ENCODE assay signal across 32 cellular contexts in genomic region chr3:41464401-41464800, GRCh38.
DNase-seq lines count a peak whose midpoint lies in the region; ATAC-seq and TF ChIP-seq lines count a peak whose summit lies in the region.
"Had no signal": no experiment of that assay in that cellular context is flagged by ENCODE, and none has a peak within 500 bp of the region (broad histone marks: within the 10 kb centered on the region; RNA-seq: fewer than 3 reads in every experiment).

No MANE protein-coding gene starts in this region.

- no peak overlapping the region for H3K4ac ChIP-seq in IMR-90 (ENCODE audit: low read depth, low read length)

- H2BK20ac ChIP-seq in IMR-90 (ENCODE audit: low read depth, low read length): no peak overlapping the region

- peak; percentile 48 for ATAC-seq in IMR-90 (ENCODE audit: low read depth)
- ATAC-seq in foreskin keratinocyte: peak; percentile 44
- ATAC-seq: activated T-cell treated with anti-CD3 and anti-CD28 coated beads, Interleukin-2, amount 50 U/mL, for 72 hours; natural killer cell had no signal

- no peak overlapping the region for H3K56ac ChIP-seq in IMR-90 (ENCODE audit: extremely low read depth, insufficient read depth, low read length)

- intact Hi-C loops in IMR-90 (cut with micrococcal nuclease) (no loop called here), vagina (cut with DNase I) (no loop called here), spleen (cut with DNase I; ENCODE audit: low total_unique reads) (no loop called here)

- DNase-seq in IMR-90: peak; percentile 5
- peak; percentile 29 for DNase-seq in astrocyte of the hippocampus (ENCODE audit: low read depth, low spot score)
- DNase-seq in foreskin keratinocyte: peak in 1 of 2 donors; percentile 23
- DNase-seq in HEK293T (ENCODE audit: extremely low spot score): no peak
- no peak for DNase-seq in activated naive CD4-positive, alpha-beta T cell (lab: John Stamatoyannopoulos, UW)
- DNase-seq in vagina (ENCODE audit: extremely low spot score in 2 of 2): no peak
- DNase-seq in spleen: no peak
- DNase-seq: ACHN; activated B cell treated with CpG ODN at 0.5 μM for 24 hours; activated CD4-positive, alpha-beta T cell treated with anti-CD3 and anti-CD28 coated beads, Interleukin-2, amount 50 U/mL, for 1 hour; activated naive CD4-positive, alpha-beta T cell treated with anti-CD3 and anti-CD28 coated beads, Interleukin-2, amount 10 ng/mL, durations not matched to agents 7 days and 5 days; activated T-cell treated with anti-CD3 and anti-CD28 coated beads, Interleukin-2, amount 50 U/mL, for 72 hours; amygdala; Caco-2; DMS79 treated with DMSO at 0.1 percent for 48 hours; glutamatergic neuron; islet precursor cell; MM.1S; natural killer cell; NCI-H1417; NCI-H2081 treated with DMSO at 0.1 percent for 48 hours; NCI-H446; Right ventricle myocardium superior; small intestine; stimulated activated CD4-positive, alpha-beta T cell treated with anti-CD3 and anti-CD28 coated beads, Interleukin-2, amount 100 ng/mL, for 24 hours; stomach; SW 1271; T1000; tibial artery had no signal

- no CpG with 5 or more reads among the region's 2 CpGs for WGBS in IMR-90 (ENCODE audit: extremely low coverage in 2 of 2, insufficient read length in 1 of 2), 2 experiments
- 79 to 95% (median 85%) methylated on average over 2 of the region's 2 CpGs for WGBS in spleen, 5 donors

- H4K5ac ChIP-seq in IMR-90 (ENCODE audit: low read depth, low read length): no peak overlapping the region

- CTCF ChIA-PET in IMR-90 (lab: Yijun Ruan, JAX) (interaction anchor here (0.7 kb wide), 1 partner anchor 72 kb away, joined by 4 read pairs; no protein-coding TSS in a partner anchor), HEK293T (lab: Yijun Ruan, JAX) (no interaction called here)

- no peak overlapping the region for H4K8ac ChIP-seq in IMR-90 (ENCODE audit: low read depth in 2 of 2, low read length in 2 of 2)

- H3K23ac ChIP-seq in IMR-90 (ENCODE audit: low read depth, low read length): no peak overlapping the region

- TF ChIP-seq RAD21 in IMR-90 (IDR thresholded peaks at IDR 0.05; ENCODE audit: low read length): no peak

- no peak overlapping the region for H3K14ac ChIP-seq in IMR-90 (replicated peaks; ENCODE audit: low read depth, low read length)

- no peak overlapping the region for H2AK9ac ChIP-seq in IMR-90 (replicated peaks; ENCODE audit: low read depth, low read length, poor library complexity)

- H2AFZ ChIP-seq in IMR-90 (replicated peaks; ENCODE audit: low read length, poor library complexity): no peak overlapping the region

- H3K27me3 ChIP-seq in BLaER1 (no peaks in the 10 kb centered on the region), IMR-90 (ENCODE audit: control insufficient read depth, insufficient read depth, low read length) (no peaks in the 10 kb centered on the region), foreskin keratinocyte (no peaks in the 10 kb centered on the region), vagina (no peaks in the 10 kb centered on the region), spleen (replicated peaks in 1 of 7) (no peaks in the 10 kb centered on the region)
- H3K27me3 ChIP-seq: esophagus muscularis mucosa, stomach, tibial artery had no signal

- TF ChIP-seq CTCF in IMR-90 (conservative IDR thresholded peaks at IDR 0.05; ENCODE audit: low read depth, low read length): no peak
- TF ChIP-seq CTCF in foreskin keratinocyte (conservative IDR thresholded peaks at IDR 0.05): no peak
- TF ChIP-seq CTCF in vagina (IDR thresholded peaks at IDR 0.05): no peak
- no peak for TF ChIP-seq CTCF in spleen (IDR thresholded peaks at IDR 0.05 in 8 of 11, conservative IDR thresholded peaks at IDR 0.05 in 3 of 11)

- no peak for TF ChIP-seq POLR2A in IMR-90 (IDR thresholded peaks at IDR 0.05; ENCODE audit: low read depth, low read length)
- TF ChIP-seq POLR2A in vagina (IDR thresholded peaks at IDR 0.05): no peak
- TF ChIP-seq POLR2A in spleen (IDR thresholded peaks at IDR 0.05): no peak

- in situ Hi-C loops in IMR-90 (cut with MboI; ENCODE audit: low sequenced_read_pairs): no loop called here

- H3K9me3 ChIP-seq in BLaER1: peaks cover 4% of the 10 kb centered on the region
- peaks cover 2% of the 10 kb centered on the region; the same call in 1 of the 2 replicates for H3K9me3 ChIP-seq in IMR-90 (ENCODE audit: control insufficient read depth, insufficient read depth, low read length)
- H3K9me3 ChIP-seq in vagina: no peaks in the 10 kb centered on the region
- H3K9me3 ChIP-seq in spleen: peaks cover 0 to 8% (median 6%) of the 10 kb centered on the region in 8 donors
- H3K9me3 ChIP-seq: Caco-2, stomach had no signal

- H4K20me1 ChIP-seq in BLaER1: no peaks in the 10 kb centered on the region
- no peaks in the 10 kb centered on the region for H4K20me1 ChIP-seq in IMR-90 (ENCODE audit: insufficient read depth, low read length)

- no peaks in the 10 kb centered on the region for H3K36me3 ChIP-seq in BLaER1
- H3K36me3 ChIP-seq in IMR-90 (ENCODE audit: control insufficient read depth, insufficient read depth, low read length): no peaks in the 10 kb centered on the region
- no peaks in the 10 kb centered on the region for H3K36me3 ChIP-seq in vagina
- H3K36me3 ChIP-seq in spleen: no peaks in the 10 kb centered on the region
- H3K36me3 ChIP-seq: esophagus muscularis mucosa, stomach, tibial artery had no signal

- H3K4me3 ChIP-seq in BLaER1 (no peak overlapping the region), IMR-90 (ENCODE audit: insufficient read depth, low read depth, low read length) (no peak overlapping the region), vagina (no peak overlapping the region), spleen (no peak overlapping the region)
- H3K4me3 ChIP-seq: esophagus muscularis mucosa, stomach, tibial artery had no signal

- no peak overlapping the region for H4K91ac ChIP-seq in IMR-90 (ENCODE audit: insufficient read depth, low read depth, low read length)

- H3K4me1 ChIP-seq in BLaER1 (peaks cover 29% of the 10 kb centered on the region), IMR-90 (ENCODE audit: control insufficient read depth, insufficient read depth, low read length) (no peaks in the 10 kb centered on the region), foreskin keratinocyte (no peaks in the 10 kb centered on the region), vagina (no peaks in the 10 kb centered on the region), spleen (no peaks in the 10 kb centered on the region)
- H3K4me1 ChIP-seq: Caco-2, esophagus muscularis mucosa, stomach had no signal

- no TSS peak for BruUV-seq in IMR-90 (replicated peaks; lab: Mats Ljungman, UMichigan)

- POLR2A ChIA-PET in IMR-90 (lab: Charles Lee; ENCODE audit: unreplicated experiment) (no interaction called here), HEK293T (lab: Yijun Ruan, JAX) (no interaction called here)

- H2BK5ac ChIP-seq in IMR-90 (ENCODE audit: low read depth, low read length, poor library complexity, severe bottlenecking): no peak overlapping the region

- no peak overlapping the region for H2BK15ac ChIP-seq in IMR-90 (ENCODE audit: low read depth, low read length)

- no peak overlapping the region for H2AK5ac ChIP-seq in IMR-90 (ENCODE audit: low read depth, low read length)

- H2BK120ac ChIP-seq in IMR-90 (ENCODE audit: low read depth, low read length): no peak overlapping the region

- H3K4me2 ChIP-seq in BLaER1: peak overlapping the region; percentile 70
- no peak overlapping the region for H3K4me2 ChIP-seq in IMR-90 (ENCODE audit: low read depth, low read length)

- no peak overlapping the region for H3K18ac ChIP-seq in IMR-90 (ENCODE audit: low read depth, low read length)

- H3K9ac ChIP-seq in BLaER1 (no peak overlapping the region), IMR-90 (ENCODE audit: low read depth, low read length) (no peak overlapping the region)

- no peaks in the 10 kb centered on the region for H3K9me1 ChIP-seq in IMR-90 (ENCODE audit: insufficient read depth, low read length)

- H3K27ac ChIP-seq in BLaER1: no peak overlapping the region; the same call in 1 of the 2 replicates
- H3K27ac ChIP-seq in IMR-90 (ENCODE audit: insufficient read depth, low read length): no peak overlapping the region
- H3K27ac ChIP-seq in foreskin keratinocyte: no peak overlapping the region
- H3K27ac ChIP-seq in vagina: no peak overlapping the region
- H3K27ac ChIP-seq in spleen: no peak overlapping the region
- H3K27ac ChIP-seq: C4-2B, esophagus muscularis mucosa, stomach, tibial artery had no signal

- H3K79me1 ChIP-seq in IMR-90 (ENCODE audit: low read depth in 1 of 2, low read length in 2 of 2): no peaks in the 10 kb centered on the region

- dilution Hi-C loops in IMR-90 (cut with HindIII; ENCODE audit: low sequenced_read_pairs, unreplicated experiment): no loop called here

TF ChIP-seq in IMR-90, 13 proteins besides CTCF, POLR2A, EP300 and RAD21 (continues in another document):
- TF ChIP-seq USF2 (IDR thresholded peaks at IDR 0.05; ENCODE audit: low read depth, low read length): no peak
- no peak for TF ChIP-seq CHD1 (IDR thresholded peaks at IDR 0.05; ENCODE audit: low read depth, low read length)
- no peak for TF ChIP-seq MXI1 (IDR thresholded peaks at IDR 0.05; ENCODE audit: borderline replicate concordance, low read depth, low read length)
- no peak for TF ChIP-seq NFE2L2 (IDR thresholded peaks at IDR 0.05; ENCODE audit: low read depth, low read length)
- no peak for TF ChIP-seq RCOR1 (IDR thresholded peaks at IDR 0.05; ENCODE audit: insufficient replicate concordance, low read length)

TF ChIP-seq in HEK293T, 16 proteins besides CTCF, POLR2A, EP300 and RAD21:
- no peak for TF ChIP-seq BHLHE40 (IDR thresholded peaks at IDR 0.05; ENCODE audit: borderline replicate concordance)
- no peak for TF ChIP-seq HDGF (IDR thresholded peaks at IDR 0.05; ENCODE audit: borderline replicate concordance)
- TF ChIP-seq ZNF384 (IDR thresholded peaks at IDR 0.05): no peak
- no peak for TF ChIP-seq FOXA1 (IDR thresholded peaks at IDR 0.05)
- TF ChIP-seq SUZ12 (IDR thresholded peaks at IDR 0.05): no peak
- no peak for TF ChIP-seq CTBP1 (IDR thresholded peaks at IDR 0.05; ENCODE audit: borderline replicate concordance)
- no peak for TF ChIP-seq TARDBP (IDR thresholded peaks at IDR 0.05)
- no peak for TF ChIP-seq FOXM1 (IDR thresholded peaks at IDR 0.05; ENCODE audit: borderline replicate concordance)
- no peak for TF ChIP-seq ARNT (IDR thresholded peaks at IDR 0.05)

Comparison
In these comparisons a context has a peak if more than half of its experiments do, and no peak if none do; other contexts are left out.
1. DNase-seq: peak in IMR-90 (single experiment) and astrocyte of the hippocampus (single experiment); none in HEK293T (single experiment), activated naive CD4-positive, alpha-beta T cell (0 of 4), vagina (0 of 2) and spleen (single experiment).